ENCODE assay signal across 8 cellular contexts in genomic region chr11:95254139-95254704, GRCh38. TPM values are rescaled to one million over a fixed set of nuclear protein-coding genes. Genes with fewer than 3 reads are reported as not detected.
DNase-seq lines count a peak whose midpoint lies in the region; ATAC-seq, FAIRE-seq and TF ChIP-seq lines count a peak whose summit lies in the region.

No MANE protein-coding gene starts in this region.

- H3K4me1 ChIP-seq in smooth muscle cell (ENCODE audit: low read depth): peaks cover 51% of the 10 kb centered on the region

- H3K36me3 ChIP-seq in WERI-Rb-1: no peaks in the 10 kb centered on the region
- H3K36me3 ChIP-seq in bronchial epithelial cell (ENCODE audit: control insufficient read depth, insufficient read depth, low read length): no peaks in the 10 kb centered on the region
- no peaks in the 10 kb centered on the region for H3K36me3 ChIP-seq in smooth muscle cell (ENCODE audit: low read depth)

- peak overlapping the region; percentile 32 for H3K9ac ChIP-seq in smooth muscle cell (ENCODE audit: low read depth)

- H3K9me3 ChIP-seq in WERI-Rb-1 (ENCODE audit: severe bottlenecking): no peaks in the 10 kb centered on the region
- no peaks in the 10 kb centered on the region for H3K9me3 ChIP-seq in smooth muscle cell (replicated peaks; ENCODE audit: low read depth)

- H3K4me2 ChIP-seq in smooth muscle cell: peak overlapping the region; percentile 66

- TF ChIP-seq CTCF in WERI-Rb-1 (IDR thresholded peaks at IDR 0.05; ENCODE audit: low read depth, low read length) (no peak), bronchial epithelial cell (IDR thresholded peaks at IDR 0.05; ENCODE audit: insufficient read depth, low read length, severe bottlenecking) (no peak), smooth muscle cell (IDR thresholded peaks at IDR 0.05; ENCODE audit: borderline replicate concordance, insufficient read depth, poor library complexity, severe bottlenecking) (no peak)

- no peaks in the 10 kb centered on the region for H3K79me2 ChIP-seq in smooth muscle cell (ENCODE audit: low read depth)

- peaks cover 6% of the 10 kb centered on the region for H3F3A ChIP-seq in smooth muscle cell (ENCODE audit: low read depth)

- FAIRE-seq in bronchial epithelial cell (lab: Jason Lieb, UNC): peak; percentile 97

- H2AFZ ChIP-seq in smooth muscle cell (ENCODE audit: low read depth): peak overlapping the region; percentile 48

- peak overlapping the region; percentile 53 for H3K27ac ChIP-seq in WERI-Rb-1
- H3K27ac ChIP-seq in smooth muscle cell (ENCODE audit: low read depth): peak overlapping the region; percentile 66

- ATAC-seq in GM18517 (IDR thresholded peaks at IDR 0.05; ENCODE audit: unreplicated experiment): peak; percentile 99
- peak; percentile 100 for ATAC-seq in HG02981 (IDR thresholded peaks at IDR 0.05; ENCODE audit: unreplicated experiment)

- no peaks in the 10 kb centered on the region for H3K27me3 ChIP-seq in WERI-Rb-1 (ENCODE audit: insufficient read depth, low read depth, severe bottlenecking)
- H3K27me3 ChIP-seq in bronchial epithelial cell (ENCODE audit: control insufficient read depth, insufficient read depth, low read length): no peaks in the 10 kb centered on the region
- no peaks in the 10 kb centered on the region for H3K27me3 ChIP-seq in smooth muscle cell (ENCODE audit: low read depth)

- peak; percentile 96 for DNase-seq in NCI-H2107 treated with DMSO at 0.1 percent for 48 hours (lab: John Stamatoyannopoulos, UW; ENCODE audit: unreplicated experiment)
- DNase-seq in WERI-Rb-1: peak; percentile 87
- peak; percentile 96 for DNase-seq in bronchial epithelial cell (ENCODE audit: low read depth)
- DNase-seq in inferior parietal cortex (ENCODE audit: extremely low spot score): peak; percentile 93
- peak; percentile 16 for DNase-seq in smooth muscle cell (lab: John Stamatoyannopoulos, UW; ENCODE audit: unreplicated experiment)
- no peak for DNase-seq in mesenteric fat pad (ENCODE audit: low spot score)

- H4K20me1 ChIP-seq in smooth muscle cell (ENCODE audit: low read depth): no peaks in the 10 kb centered on the region

- WGBS in smooth muscle cell (ENCODE audit: low lambda C conversion rate): 15% methylated on average over 8 of the region's 8 CpGs

- H3K4me3 ChIP-seq in WERI-Rb-1 (ENCODE audit: low read depth, low read length) (peak overlapping the region; percentile 44), bronchial epithelial cell (ENCODE audit: low read depth, low read length) (peak overlapping the region; percentile 17), smooth muscle cell (peak overlapping the region; percentile 43)

RNA-seq across cellular contexts. Expression of gene SESN3, which starts 23.2 kb away (rescaled TPM):
- total RNA-seq in bronchial epithelial cell: 12.4 and 25.0 TPM in 2 replicates
- 374 and 429 TPM in 2 replicates for total RNA-seq in smooth muscle cell
- polyA plus RNA-seq in smooth muscle cell: 20.4 and 30.9 TPM in 2 replicates
- total RNA-seq in mesenteric fat pad: 19.5 TPM

Comparison
In these comparisons a context has a peak if more than half of its experiments do, and no peak if none do; other contexts are left out.
1. RNA of gene SESN3, which starts 23.2 kb away (total RNA-seq): 374 to 429 TPM in smooth muscle cell; 19.5 TPM in mesenteric fat pad (single experiment) and 12.4 to 25.0 TPM in bronchial epithelial cell; every median in the first group is over 10 times any median in the second.
2. Peak in every context shown above with its lines, with median percentiles within 50 percentile points of each other: H3K4me3 ChIP-seq.